11 cellular contexts compared by ENCODE assay signal in genomic region chr18:79458917-79459803, GRCh38.
DNase-seq lines count a peak whose midpoint lies in the region; ATAC-seq, FAIRE-seq and TF ChIP-seq lines count a peak whose summit lies in the region.
"Had no signal": no experiment of that assay in that cellular context is flagged by ENCODE, and none has a peak within 500 bp of the region (broad histone marks: within the 10 kb centered on the region; RNA-seq: fewer than 3 reads in every experiment).

No MANE protein-coding gene starts in this region.

- no peaks in the 10 kb centered on the region for H3K23me2 ChIP-seq in H9 (ENCODE audit: insufficient read length, low read depth, low read length, poor library complexity, severe bottlenecking)

- no peak for FAIRE-seq in keratinocyte (lab: Jason Lieb, UNC)

- no CpG with 5 or more reads among the region's 40 CpGs for WGBS in H9 (ENCODE audit: extremely low coverage, insufficient read length, low lambda C conversion rate)

- no peak overlapping the region for H3K23ac ChIP-seq in H9 (ENCODE audit: insufficient read length, low read depth, low read length)

- no peak overlapping the region for H2AK5ac ChIP-seq in H9 (ENCODE audit: insufficient read length, low read length)

- no peaks in the 10 kb centered on the region for H3K4me1 ChIP-seq in H9 (ENCODE audit: insufficient read depth, low read length)
- peaks cover 5% of the 10 kb centered on the region for H3K4me1 ChIP-seq in keratinocyte (ENCODE audit: control insufficient read depth, extremely low read depth, insufficient read depth, low read length)

- H3T11ph ChIP-seq in H9 (ENCODE audit: low read length): no peak overlapping the region

- no peaks in the 10 kb centered on the region for H3K9me3 Mint-ChIP-seq in H9
- H3K9me3 Mint-ChIP-seq in activated T-helper 17 cell treated with anti-CD3 and anti-CD28 coated beads, Interleukin-2, amount 50 U/mL, for 72 hours: no peaks in the 10 kb centered on the region
- H3K9me3 Mint-ChIP-seq: T-helper 1 cell treated with Interleukin-12 subunit alpha and Interleukin-12 subunit beta and Interleukin-4 antibody, amounts not matched to agents 30 μg/mL and 1 μg/mL, for 36 hours had no signal

- H3K56ac ChIP-seq in H9 (ENCODE audit: insufficient read length, low read depth, low read length): no peak overlapping the region

- H2BK120ac ChIP-seq in H9 (ENCODE audit: low read depth, low read length, poor library complexity, severe bottlenecking): no peak overlapping the region

- H2BK20ac ChIP-seq in H9 (ENCODE audit: low read depth, low read length, poor library complexity, severe bottlenecking): no peak overlapping the region

- no peaks in the 10 kb centered on the region for H3K27me3 Mint-ChIP-seq in H9 (ENCODE audit: low read depth)
- H3K27me3 Mint-ChIP-seq in T-helper 17 cell: no peaks in the 10 kb centered on the region
- H3K27me3 Mint-ChIP-seq in activated T-helper 17 cell treated with anti-CD3 and anti-CD28 coated beads, Interleukin-2, amount 50 U/mL, for 72 hours: no peaks in the 10 kb centered on the region

- H3K27me3 ChIP-seq in H9 (ENCODE audit: insufficient read depth, low read length): no peaks in the 10 kb centered on the region
- no peaks in the 10 kb centered on the region for H3K27me3 ChIP-seq in keratinocyte (ENCODE audit: control insufficient read depth, extremely low read depth, insufficient read depth, low read length)

- TF ChIP-seq CTCF in H9 (conservative IDR thresholded peaks at IDR 0.05) (no peak), keratinocyte (optimal IDR thresholded peaks at IDR 0.05 in 1 of 3, IDR thresholded peaks at IDR 0.05 in 1 of 3, conservative IDR thresholded peaks at IDR 0.05 in 1 of 3; ENCODE audit: extremely low read depth in 1 of 3, insufficient read depth in 2 of 3, low read length in 3 of 3) (no peak)

- ATAC-seq in T-helper 17 cell: no peak
- ATAC-seq in HG03378 (IDR thresholded peaks at IDR 0.05; ENCODE audit: unreplicated experiment): no peak
- ATAC-seq in activated T-helper 17 cell treated with anti-CD3 and anti-CD28 coated beads, Interleukin-2, amount 50 U/mL, for 72 hours (replicated peaks): no peak
- ATAC-seq in HG02798 (IDR thresholded peaks at IDR 0.05; ENCODE audit: poor library complexity, unreplicated experiment): no peak

- no peak overlapping the region for H2AFZ ChIP-seq in H9 (ENCODE audit: low read length)
- peak overlapping the region; percentile 49 for H2AFZ ChIP-seq in keratinocyte (ENCODE audit: control insufficient read depth, low read length)

- no peak overlapping the region for H3K14ac ChIP-seq in H9 (ENCODE audit: insufficient read depth, low read length)

- no peak for DNase-seq in H9
- DNase-seq in T-helper 17 cell: no peak
- no peak for DNase-seq in keratinocyte (ENCODE audit: low read depth, low spot score)
- DNase-seq in NCI-H82 treated with DMSO at 0.1 percent for 48 hours (lab: John Stamatoyannopoulos, UW; ENCODE audit: unreplicated experiment): no peak
- DNase-seq: activated T-cell treated with anti-CD3 and anti-CD28 coated beads for 4 hours; effector CD4-positive, alpha-beta T cell had no signal

- H3K4me1 Mint-ChIP-seq in H9: peaks cover 13 to 14% of the 10 kb centered on the region in 2 experiments
- H3K4me1 Mint-ChIP-seq in T-helper 17 cell: peaks cover 8% of the 10 kb centered on the region
- H3K4me1 Mint-ChIP-seq in activated T-helper 17 cell treated with anti-CD3 and anti-CD28 coated beads, Interleukin-2, amount 50 U/mL, for 72 hours: no peaks in the 10 kb centered on the region

- no peak overlapping the region for H2BK5ac ChIP-seq in H9 (ENCODE audit: insufficient read length, low read length)

- H3K9ac ChIP-seq in H9 (ENCODE audit: extremely low read depth, insufficient read length, low read length) (no peak overlapping the region), keratinocyte (ENCODE audit: control insufficient read depth, extremely low read depth, insufficient read depth, low read length) (peak overlapping the region; percentile 64)

- H3K79me2 ChIP-seq in H9 (ENCODE audit: insufficient read depth, low read length) (no peaks in the 10 kb centered on the region), keratinocyte (ENCODE audit: control insufficient read depth, insufficient read depth, low read length) (no peaks in the 10 kb centered on the region)

- no peaks in the 10 kb centered on the region for H3K9me3 ChIP-seq in H9 (ENCODE audit: control insufficient read depth, low read depth, low read length)
- H3K9me3 ChIP-seq in T-helper 17 cell (ENCODE audit: control insufficient read depth, low read length, poor library complexity, severe bottlenecking): no peaks in the 10 kb centered on the region
- no peaks in the 10 kb centered on the region for H3K9me3 ChIP-seq in keratinocyte (ENCODE audit: control insufficient read depth, low read depth, low read length)

- no peak overlapping the region for H4K5ac ChIP-seq in H9 (ENCODE audit: insufficient read length, low read depth, low read length)

- H3K36me3 ChIP-seq in keratinocyte (ENCODE audit: control insufficient read depth in 2 of 2, extremely low read depth in 1 of 2, insufficient read depth in 2 of 2, low read length in 2 of 2): no peaks in the 10 kb centered on the region

- H3K18ac ChIP-seq in H9 (ENCODE audit: insufficient read length, low read depth, low read length): no peak overlapping the region

- no peaks in the 10 kb centered on the region for H3K9me1 ChIP-seq in keratinocyte (ENCODE audit: control insufficient read depth, extremely low read depth, insufficient read depth, low read length)

- H4K8ac ChIP-seq in H9 (replicated peaks; ENCODE audit: insufficient read length, low read depth, low read length): no peak overlapping the region

- dilution Hi-C loops in keratinocyte (cut with MboI; ENCODE audit: extremely low pct_ligation_motif_present, low sequenced_read_pairs): no loop called here

- H3K4me3 ChIP-seq in keratinocyte (ENCODE audit: control insufficient read depth in 2 of 3, extremely low read depth in 1 of 3, insufficient read depth in 2 of 3, low read depth in 1 of 3, low read length in 3 of 3) (peak overlapping the region in 1 of 3 experiments; percentile 40), skin epidermis (no peak overlapping the region)

- H3K36me3 Mint-ChIP-seq in H9 (ENCODE audit: insufficient read depth in 1 of 3, low read depth in 3 of 3) (peaks cover 3 to 5% (median 4%) of the 10 kb centered on the region in 3 experiments; a peak in 2 of 7 replicates), T-helper 17 cell (ENCODE audit: low read depth) (no peaks in the 10 kb centered on the region)
- H3K36me3 Mint-ChIP-seq in activated T-helper 17 cell treated with anti-CD3 and anti-CD28 coated beads, Interleukin-2, amount 50 U/mL, for 72 hours (ENCODE audit: low read depth): peaks cover 78% of the 10 kb centered on the region

- H4K91ac ChIP-seq in H9 (ENCODE audit: insufficient read length, low read depth, low read length): no peak overlapping the region

- H3K79me1 ChIP-seq in H9 (ENCODE audit: insufficient read depth, low read depth, low read length, poor library complexity, severe bottlenecking): no peaks in the 10 kb centered on the region

- H2BK12ac ChIP-seq in H9 (ENCODE audit: insufficient read length, low read depth, low read length): no peak overlapping the region

- H2BK15ac ChIP-seq in H9 (ENCODE audit: low read depth, low read length): no peak overlapping the region

- H3K27ac Mint-ChIP-seq in H9 (peak overlapping the region in 2 of 3 experiments; percentile 8 to 90; a peak in 1 of 7 replicates), T-helper 17 cell (peak overlapping the region; percentile 96)
- H3K27ac Mint-ChIP-seq in activated T-helper 17 cell treated with anti-CD3 and anti-CD28 coated beads, Interleukin-2, amount 50 U/mL, for 72 hours: no peak overlapping the region

- H4K20me1 ChIP-seq in H9 (ENCODE audit: control insufficient read depth, insufficient read depth, insufficient read length) (no peaks in the 10 kb centered on the region), keratinocyte (ENCODE audit: control insufficient read depth, extremely low read depth, insufficient read depth, low read length) (no peaks in the 10 kb centered on the region)

- H3K4ac ChIP-seq in H9 (ENCODE audit: low read depth, low read length): no peak overlapping the region

- H3K4me3 Mint-ChIP-seq in H9: no peak overlapping the region
- H3K4me3 Mint-ChIP-seq in T-helper 17 cell: peak overlapping the region; percentile 3
- H3K4me3 Mint-ChIP-seq in activated T-helper 17 cell treated with anti-CD3 and anti-CD28 coated beads, Interleukin-2, amount 50 U/mL, for 72 hours: no peak overlapping the region
- H3K4me3 Mint-ChIP-seq: T-helper 1 cell treated with Interleukin-12 subunit alpha and Interleukin-12 subunit beta and Interleukin-4 antibody, amounts not matched to agents 30 μg/mL and 1 μg/mL, for 36 hours had no signal

- H3K27ac ChIP-seq in H9 (ENCODE audit: insufficient read length, low read depth, low read length): no peak overlapping the region
- peak overlapping the region; percentile 54 for H3K27ac ChIP-seq in keratinocyte (ENCODE audit: control insufficient read depth, insufficient read depth, low read length)
- peak overlapping the region in 17 of 21 experiments; percentile 8 to 86 (median 66) for H3K27ac ChIP-seq in skin epidermis

- no peak overlapping the region for H3K4me2 ChIP-seq in H9 (ENCODE audit: insufficient read depth, insufficient read length, low read length)
- peak overlapping the region; percentile 77 for H3K4me2 ChIP-seq in keratinocyte (ENCODE audit: control insufficient read depth, extremely low read depth, insufficient read depth, low read depth, low read length)
